ENCODE assay signal across 8 cellular contexts in genomic region chr9:12718482-12719026, GRCh38. TPM values are rescaled to one million over a fixed set of nuclear protein-coding genes. Genes with fewer than 3 reads are reported as not detected.
DNase-seq lines count a peak whose midpoint lies in the region; ATAC-seq and TF ChIP-seq lines count a peak whose summit lies in the region.
"Had no signal": no experiment of that assay in that cellular context is flagged by ENCODE, and none has a peak within 500 bp of the region (broad histone marks: within the 10 kb centered on the region; RNA-seq: fewer than 3 reads in every experiment).

No MANE protein-coding gene starts in this region.

- ATAC-seq in activated naive CD8-positive, alpha-beta T cell treated with anti-CD3 and anti-CD28 coated beads, Interleukin-2, amount 50 U/mL, for 24 hours = no peak

- TF ChIP-seq CTCF in KMS-11 (conservative IDR thresholded peaks at IDR 0.05; ENCODE audit: low read depth, low read length) = no peak
- no peak for TF ChIP-seq CTCF in sigmoid colon (IDR thresholded peaks at IDR 0.05)

- H3K36me3 Mint-ChIP-seq in activated naive CD8-positive, alpha-beta T cell treated with anti-CD3 and anti-CD28 coated beads, Interleukin-2, amount 50 U/mL, for 24 hours (ENCODE audit: low read depth) = no peaks in the 10 kb centered on the region

- no peak overlapping the region for H3K27ac Mint-ChIP-seq in activated naive CD8-positive, alpha-beta T cell treated with anti-CD3 and anti-CD28 coated beads, Interleukin-2, amount 50 U/mL, for 24 hours

- H3K27ac ChIP-seq in KMS-11 (no peak overlapping the region), sigmoid colon (no peak overlapping the region)

- H3K36me3 ChIP-seq in KMS-11 (ENCODE audit: insufficient read depth) (no peaks in the 10 kb centered on the region), sigmoid colon (no peaks in the 10 kb centered on the region)

- DNase-seq in amniotic epithelial cell (ENCODE audit: low read depth) (peak; percentile 86), hippocampal formation (lab: John Stamatoyannopoulos, UW) (peak; percentile 7 to 48), skeletal muscle cell (ENCODE audit: low read depth) (peak; percentile 77), NCI-H1092 treated with DMSO at 0.1 percent for 48 hours (lab: John Stamatoyannopoulos, UW) (no peak), sigmoid colon (no peak)
- DNase-seq in activated naive CD8-positive, alpha-beta T cell treated with anti-CD3 and anti-CD28 coated beads, Interleukin-2, amount 50 U/mL, for 24 hours = no peak
- DNase-seq: stimulated activated naive CD4-positive, alpha-beta T cell treated with Interleukin-2 at 50 U/mL for 16 hours had no signal

- no peak for TF ChIP-seq POLR2A in sigmoid colon (IDR thresholded peaks at IDR 0.05)

- H3K4me1 Mint-ChIP-seq in activated naive CD8-positive, alpha-beta T cell treated with anti-CD3 and anti-CD28 coated beads, Interleukin-2, amount 50 U/mL, for 24 hours = no peaks in the 10 kb centered on the region

- no peaks in the 10 kb centered on the region for H3K79me2 ChIP-seq in KMS-11 (ENCODE audit: insufficient read depth, low read depth)

- peaks cover 14% of the 10 kb centered on the region for H3K4me1 ChIP-seq in KMS-11 (ENCODE audit: low read depth, poor library complexity, severe bottlenecking)
- peaks cover 0 to 14% (median 0%) of the 10 kb centered on the region in 4 donors for H3K4me1 ChIP-seq in sigmoid colon

- intact Hi-C loops in sigmoid colon (cut with DNase I) = no loop called here

- H3K4me3 Mint-ChIP-seq in activated naive CD8-positive, alpha-beta T cell treated with anti-CD3 and anti-CD28 coated beads, Interleukin-2, amount 50 U/mL, for 24 hours = no peak overlapping the region

- no peak overlapping the region for H3K4me3 ChIP-seq in KMS-11 (IDR thresholded peaks at IDR 0.05; ENCODE audit: insufficient read depth, low read depth, low read length)
- H3K4me3 ChIP-seq in skeletal muscle cell (ENCODE audit: low read depth, low read length) = no peak overlapping the region
- H3K4me3 ChIP-seq in sigmoid colon = no peak overlapping the region

- no peak overlapping the region for H3K9ac ChIP-seq in KMS-11

- TF ChIP-seq EP300 in sigmoid colon (IDR thresholded peaks at IDR 0.05) = no peak

- H3K27me3 ChIP-seq in KMS-11 (ENCODE audit: insufficient read depth, low read depth) (no peaks in the 10 kb centered on the region), sigmoid colon (no peaks in the 10 kb centered on the region)

- WGBS in sigmoid colon, 2 donors = 74 to 79% methylated on average over 7 of the region's 7 CpGs

- no peaks in the 10 kb centered on the region for H3K9me3 ChIP-seq in sigmoid colon

- H3K4me2 ChIP-seq in KMS-11 = peak overlapping the region; percentile 68

- H4K20me1 ChIP-seq in KMS-11 (ENCODE audit: insufficient read depth) = no peaks in the 10 kb centered on the region

- no peaks in the 10 kb centered on the region for H3K27me3 Mint-ChIP-seq in activated naive CD8-positive, alpha-beta T cell treated with anti-CD3 and anti-CD28 coated beads, Interleukin-2, amount 50 U/mL, for 24 hours

- peaks cover 10% of the 10 kb centered on the region for H3K9me3 Mint-ChIP-seq in activated naive CD8-positive, alpha-beta T cell treated with anti-CD3 and anti-CD28 coated beads, Interleukin-2, amount 50 U/mL, for 24 hours

- peak overlapping the region; percentile 57 for H2AFZ ChIP-seq in KMS-11 (ENCODE audit: low read depth)

RNA-seq across cellular contexts. Expression of gene TYRP1, which starts 25.4 kb away (rescaled TPM):
- total RNA-seq in sigmoid colon = under 1 TPM in 1 of 4 donors, not detected in 3; 0.16 TPM
- 1 to 10 TPM in 1 of 3 donors, under 1 TPM in 2; 0.09 to 1.2 (median 0.46) TPM for polyA plus RNA-seq in sigmoid colon

RNA-seq across cellular contexts. Expression of gene LURAP1L, which starts 56.3 kb away (rescaled TPM):
- 10 to 100 TPM; 17.8 to 29.3 (median 24.5) TPM for total RNA-seq in sigmoid colon
- polyA plus RNA-seq in sigmoid colon = 10 to 100 TPM; 16.2 to 38.4 (median 20.3) TPM

Comparison
In these comparisons a context has a peak if more than half of its experiments do, and no peak if none do; other contexts are left out.
1. DNase-seq: peak in amniotic epithelial cell (single experiment), hippocampal formation (2 of 2) and skeletal muscle cell (single experiment); none in activated naive CD8-positive, alpha-beta T cell treated with anti-CD3 and anti-CD28 coated beads, Interleukin-2, amount 50 U/mL, for 24 hours (single experiment), NCI-H1092 treated with DMSO at 0.1 percent for 48 hours (single experiment) and sigmoid colon (single experiment).